1 cellular context compared by ENCODE assay signal in the genomic region with DNA sequence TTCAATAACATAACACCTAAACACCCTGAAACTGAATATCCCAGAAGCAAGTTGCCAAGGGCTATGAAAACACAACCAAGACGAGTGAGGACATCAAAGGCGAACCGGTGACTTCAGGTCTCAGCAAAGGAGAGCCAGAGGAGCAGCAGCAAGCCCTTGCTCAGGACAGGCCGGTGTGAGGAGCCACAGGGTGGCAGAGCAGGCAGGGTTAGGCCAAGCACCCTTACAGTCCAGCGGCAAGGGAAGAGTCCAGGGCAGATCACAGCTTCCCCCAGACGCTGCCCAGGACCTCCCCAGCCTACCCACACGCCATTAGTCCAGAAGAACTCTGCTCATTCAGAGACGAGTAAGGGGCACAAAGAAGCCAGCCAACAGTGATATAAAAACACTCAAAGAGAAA.
TF ChIP-seq lines count a peak whose summit lies in the region.

No MANE protein-coding gene starts in this region.

TF ChIP-seq in K562, 482 proteins besides CTCF, POLR2A, EP300 and RAD21:
- TF ChIP-seq ZFX (CRISPR knock-in tag; IDR thresholded peaks at IDR 0.05) = 0 out of 2 replicates have a peak, but pooled peaks have one; percentile 20
